1 cellular context compared by ENCODE assay signal in genomic region chr17:7394452-7395191, GRCh38.
TF ChIP-seq lines count a peak whose summit lies in the region.

Gene PLSCR3, minus strand, starts transcription at chr17:7394525. Its CDS starts 415 bp downstream, at chr17:7394110.

TF ChIP-seq in K562, 482 proteins besides CTCF, POLR2A, EP300 and RAD21 (continued from another document and continues in another):
- no peak for TF ChIP-seq THRB (CRISPR knock-in tag; conservative IDR thresholded peaks at IDR 0.05)
- 0 out of 2 replicates have a peak, but pooled peaks have one; percentile 1 for TF ChIP-seq HLTF (IDR thresholded peaks at IDR 0.05)
- peak; percentile 74 for TF ChIP-seq MTA3 (IDR thresholded peaks at IDR 0.05; ENCODE audit: borderline replicate concordance)
- TF ChIP-seq EWSR1 (IDR thresholded peaks at IDR 0.05; ENCODE audit: borderline replicate concordance, low read depth, partially characterized antibody): no peak
- TF ChIP-seq SAFB2 (IDR thresholded peaks at IDR 0.05; ENCODE audit: borderline replicate concordance, low read depth, low read length, severe bottlenecking): no peak
- no peak for TF ChIP-seq LCOR (CRISPR knock-in tag; IDR thresholded peaks at IDR 0.05)
- no peak for TF ChIP-seq PHF20 (IDR thresholded peaks at IDR 0.05; ENCODE audit: partially characterized antibody)
- TF ChIP-seq ZBTB8A (IDR thresholded peaks at IDR 0.05; ENCODE audit: partially characterized antibody): no peak
- TF ChIP-seq E4F1 (CRISPR knock-in tag; IDR thresholded peaks at IDR 0.05; ENCODE audit: borderline replicate concordance): no peak
- TF ChIP-seq OTX1 (CRISPR knock-in tag; IDR thresholded peaks at IDR 0.05): no peak
- TF ChIP-seq L3MBTL2 (IDR thresholded peaks at IDR 0.05): peak; percentile 93
- TF ChIP-seq HDAC6 (IDR thresholded peaks at IDR 0.05; ENCODE audit: low read depth, low read length): no peak
- no peak for TF ChIP-seq SMAD1 (IDR thresholded peaks at IDR 0.05; ENCODE audit: low read depth, low read length, partially characterized antibody)
- no peak for TF ChIP-seq RBM25 (IDR thresholded peaks at IDR 0.05; ENCODE audit: low read depth, low read length, severe bottlenecking)
- no peak for TF ChIP-seq KDM2B (CRISPR knock-in tag; IDR thresholded peaks at IDR 0.05)
- peak; percentile 60 for TF ChIP-seq KDM5B (IDR thresholded peaks at IDR 0.05; ENCODE audit: insufficient replicate concordance, low read depth, low read length)
- no peak for TF ChIP-seq HNRNPLL (IDR thresholded peaks at IDR 0.05; ENCODE audit: low read depth, low read length, poor library complexity, severe bottlenecking)
- no peak for TF ChIP-seq TCF3 (CRISPR knock-in tag; IDR thresholded peaks at IDR 0.05)
- TF ChIP-seq XRCC4 (IDR thresholded peaks at IDR 0.05; ENCODE audit: extremely low read depth, insufficient read depth, insufficient read length): no peak
- 0 out of 2 replicates have a peak, but pooled peaks have one; percentile 26 for TF ChIP-seq POLR2AphosphoS5 (IDR thresholded peaks at IDR 0.05; ENCODE audit: control insufficient read depth, insufficient read depth, low read depth, low read length)
- no peak for TF ChIP-seq CHD4 (IDR thresholded peaks at IDR 0.05; ENCODE audit: insufficient read depth, insufficient replicate concordance, low read depth, low read length, poor library complexity, severe bottlenecking)
- no peak for TF ChIP-seq ARID1B (IDR thresholded peaks at IDR 0.05)
- TF ChIP-seq HNRNPUL1 (IDR thresholded peaks at IDR 0.05; ENCODE audit: low read length): no peak
- TF ChIP-seq BCOR (IDR thresholded peaks at IDR 0.05): no peak
- TF ChIP-seq FOXM1 (IDR thresholded peaks at IDR 0.05; ENCODE audit: low read depth): no peak
- TF ChIP-seq FOXM1 (CRISPR knock-in tag; IDR thresholded peaks at IDR 0.05; ENCODE audit: low read depth): no peak
- peak; percentile 68; the same call in 1 of the 2 replicates for TF ChIP-seq ATF6 (CRISPR knock-in tag; IDR thresholded peaks at IDR 0.05)
- no peak for TF ChIP-seq BCLAF1 (IDR thresholded peaks at IDR 0.05; ENCODE audit: borderline replicate concordance in 1 of 2, control insufficient read depth in 1 of 2, low read depth in 2 of 2, low read length in 1 of 2)
- TF ChIP-seq POLR2AphosphoS2 (IDR thresholded peaks at IDR 0.05; ENCODE audit: low read length): no peak
- no peak for TF ChIP-seq FUS (optimal IDR thresholded peaks at IDR 0.05; ENCODE audit: low read depth, low read length)
- no peak for TF ChIP-seq RBM17 (IDR thresholded peaks at IDR 0.05; ENCODE audit: borderline replicate concordance, low read depth, low read length)
- no peak for TF ChIP-seq LEF1 (IDR thresholded peaks at IDR 0.05)
- TF ChIP-seq ZNF212 (CRISPR knock-in tag; IDR thresholded peaks at IDR 0.05): no peak
- TF ChIP-seq TRIM28 (IDR thresholded peaks at IDR 0.05): no peak
- TF ChIP-seq THAP12 (CRISPR knock-in tag; IDR thresholded peaks at IDR 0.05): peak; percentile 40; the same call in 1 of the 2 replicates
- TF ChIP-seq RCOR1 (IDR thresholded peaks at IDR 0.05; ENCODE audit: borderline replicate concordance in 1 of 2, low read depth in 2 of 2, low read length in 2 of 2): no peak
- TF ChIP-seq CEBPZ (IDR thresholded peaks at IDR 0.05; ENCODE audit: borderline replicate concordance, low read depth, low read length): no peak
- no peak for TF ChIP-seq ZNF696 (CRISPR knock-in tag; conservative IDR thresholded peaks at IDR 0.05)
- TF ChIP-seq ZNF75A (CRISPR knock-in tag; IDR thresholded peaks at IDR 0.05): no peak
- no peak for TF ChIP-seq CCAR2 (IDR thresholded peaks at IDR 0.05; ENCODE audit: low read depth, low read length)
- no peak for TF ChIP-seq ZNF197 (CRISPR knock-in tag; IDR thresholded peaks at IDR 0.05; ENCODE audit: low read depth)
- TF ChIP-seq MEF2A (IDR thresholded peaks at IDR 0.05; ENCODE audit: control insufficient read depth, low read depth, low read length): no peak
- no peak for TF ChIP-seq RERE (CRISPR knock-in tag; IDR thresholded peaks at IDR 0.05; ENCODE audit: borderline replicate concordance)
- peak in 1 of 2 experiments; percentile 38; a peak in 1 of 4 replicates for TF ChIP-seq SIN3A (IDR thresholded peaks at IDR 0.05; ENCODE audit: borderline replicate concordance in 2 of 2, control insufficient read depth in 1 of 2, low read depth in 2 of 2, low read length in 2 of 2)
- TF ChIP-seq MED1 (CRISPR knock-in tag; IDR thresholded peaks at IDR 0.05; ENCODE audit: borderline replicate concordance): no peak
- TF ChIP-seq KDM4B (IDR thresholded peaks at IDR 0.05; ENCODE audit: borderline replicate concordance in 2 of 2, low read depth in 1 of 2): no peak
